Comparison of ENCODE assay signal across 8 cellular contexts in the genomic region with DNA sequence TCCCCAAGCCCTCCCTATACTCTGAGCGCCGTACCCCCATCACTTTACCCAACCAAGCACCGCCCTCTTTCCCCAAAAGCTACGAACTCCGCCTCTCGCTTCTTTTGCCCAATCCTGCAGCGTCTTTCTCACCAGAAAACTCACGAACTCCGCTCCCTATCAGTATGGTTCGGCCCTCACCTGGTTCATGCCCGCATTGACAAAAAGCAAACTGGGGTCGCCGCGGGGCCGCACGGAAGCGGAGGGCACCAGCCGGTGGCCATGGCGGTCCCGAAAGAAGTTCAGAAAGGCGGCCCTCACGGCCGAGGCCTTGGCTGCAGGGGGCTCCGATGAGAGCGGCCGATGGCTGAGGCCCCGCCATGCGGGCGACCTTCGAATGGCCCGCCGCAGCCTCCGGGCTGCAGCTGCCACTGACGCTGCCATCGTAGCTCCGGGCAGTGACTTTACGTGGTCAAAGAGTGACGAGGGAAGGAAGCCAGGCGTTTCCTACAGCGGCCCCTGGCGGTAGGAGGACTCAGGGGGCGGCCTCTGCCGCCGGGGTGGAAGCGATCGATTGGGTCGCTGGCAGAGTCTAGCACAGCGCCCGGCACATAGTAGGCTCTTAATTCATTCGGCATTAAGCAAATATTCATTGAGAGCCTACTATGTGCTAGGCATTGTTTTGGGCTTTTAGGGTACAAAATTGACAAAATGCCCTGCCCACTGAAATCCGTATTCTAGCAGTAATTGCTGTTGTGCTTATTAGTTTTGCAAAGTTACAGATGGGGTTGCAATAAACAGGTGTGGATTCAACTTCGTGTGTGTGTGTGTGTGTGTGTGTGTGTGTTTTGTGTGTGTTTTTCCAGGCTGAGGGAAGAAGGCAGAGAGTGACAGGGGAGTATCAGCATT. TPM values are rescaled to one million over a fixed set of nuclear protein-coding genes. Genes with fewer than 3 reads are reported as not detected.
A peak's percentile ranks its signal among the peaks of the same experiment; 100 is the strongest.
DNase-seq lines count a peak whose midpoint lies in the region; TF ChIP-seq lines count a peak whose summit lies in the region.

A gene (minus strand): TSS at position 447 of the 888 bp plus-strand sequence. CDS start 24 bp downstream, at position 423.

- peak within 1 kb of the TSS; percentile 91 for H4K8ac ChIP-seq in mesendoderm (ENCODE audit: low read depth, low read length)

- H3K4me2 ChIP-seq in mesendoderm (ENCODE audit: low read length), result peak within 1 kb of the TSS; percentile 54

- H2BK5ac ChIP-seq in mesendoderm (ENCODE audit: low read length), result no peak within 1 kb of the TSS

- H4K5ac ChIP-seq in mesendoderm (ENCODE audit: low read length), result no peak within 1 kb of the TSS

- peak within 1 kb of the TSS; percentile 81 for H3K4ac ChIP-seq in mesendoderm (ENCODE audit: low read depth, low read length)

- H3K4me1 ChIP-seq in endocrine pancreas (ENCODE audit: control insufficient read depth, insufficient read depth, low read length) (no peaks in the 10 kb centered on the region), mesendoderm (ENCODE audit: control insufficient read depth, low read depth, low read length) (no peaks in the 10 kb centered on the region)

- peak within 1 kb of the TSS; percentile 77 for H3K27ac ChIP-seq in mesendoderm (ENCODE audit: low read depth, low read length)

- peak; percentile 96 for TF ChIP-seq CTCF in GM20000 (IDR thresholded peaks at IDR 0.05; ENCODE audit: extremely low read depth, missing control alignments)

- peak within 1 kb of the TSS; percentile 54 for H2BK120ac ChIP-seq in mesendoderm (ENCODE audit: low read depth, low read length)

- peak within 1 kb of the TSS; percentile 55 for H3K23ac ChIP-seq in mesendoderm (ENCODE audit: low read length)

- H3K36me3 ChIP-seq in endocrine pancreas (ENCODE audit: control insufficient read depth, insufficient read depth, low read length), result no peaks in the 10 kb centered on the region
- H3K36me3 ChIP-seq in mesendoderm (ENCODE audit: control insufficient read depth, insufficient read depth, low read length), result peaks cover 5% of the 10 kb centered on the region

- peaks cover 8% of the 10 kb centered on the region for H3K79me1 ChIP-seq in mesendoderm (ENCODE audit: low read length)

- in situ Hi-C loops in Caki2 (cut with HindIII; ENCODE audit: low pct_unique_long_range_greater_than_20kb, low sequenced_read_pairs), result no loop called here

- H3K9ac ChIP-seq in endocrine pancreas (ENCODE audit: control insufficient read depth, insufficient read depth, low read length) (peak within 1 kb of the TSS; percentile 79), mesendoderm (ENCODE audit: low read length) (peak within 1 kb of the TSS; percentile 91)

- no peaks in the 10 kb centered on the region for H3K9me3 ChIP-seq in endocrine pancreas (ENCODE audit: control insufficient read depth, low read length)

- H3K79me2 ChIP-seq in mesendoderm (ENCODE audit: control insufficient read depth, insufficient read depth, low read length), result peaks cover 7% of the 10 kb centered on the region

- peak; percentile 72 for DNase-seq in Caki2 (ENCODE audit: low read depth)
- DNase-seq in GM20000 (ENCODE audit: low spot score), result peak; percentile 88
- DNase-seq in HS-5 (ENCODE audit: low read depth), result peak; percentile 53
- DNase-seq in NK-92 treated with Interleukin-12 subunit alpha and Interleukin-12 subunit beta, amount 100 ng/mL, for 24 hours (lab: John Stamatoyannopoulos, UW), result peak; percentile 79
- DNase-seq in activated CD8-positive, alpha-beta memory T cell treated with anti-CD3 and anti-CD28 coated beads for 4 hours (ENCODE audit: low read depth in 2 of 2), result peak; percentile 80 to 90
- peak; percentile 93 for DNase-seq in mesendoderm
- DNase-seq in stimulated activated CD8-positive, alpha-beta memory T cell treated with anti-CD3 and anti-CD28 coated beads, Interleukin-12 subunit alpha, Interleukin-12 subunit beta, amount 100 ng/mL, for 4 hours (ENCODE audit: low read depth), result peak; percentile 85

- peak within 1 kb of the TSS; percentile 83 for H3K4me3 ChIP-seq in endocrine pancreas (ENCODE audit: control insufficient read depth, insufficient read depth, low read length)
- H3K4me3 ChIP-seq in mesendoderm (ENCODE audit: low read length), result peak within 1 kb of the TSS; percentile 72

- H3K27me3 ChIP-seq in endocrine pancreas (ENCODE audit: control insufficient read depth, insufficient read depth, low read length), result no peaks in the 10 kb centered on the region
- no peaks in the 10 kb centered on the region for H3K27me3 ChIP-seq in mesendoderm (ENCODE audit: insufficient read depth, low read length, poor library complexity)

- no peak within 1 kb of the TSS for H2BK15ac ChIP-seq in mesendoderm (replicated peaks; ENCODE audit: low read depth)

- WGBS in mesendoderm (ENCODE audit: extremely low coverage, insufficient coverage, low lambda C conversion rate), result no CpG with 5 or more reads among the region's 52 CpGs

- no peak within 1 kb of the TSS for H2AK5ac ChIP-seq in mesendoderm (ENCODE audit: low read length)

- H3K18ac ChIP-seq in mesendoderm (ENCODE audit: low read length), result peak within 1 kb of the TSS; percentile 92

- peak within 1 kb of the TSS; percentile 94 for H3K56ac ChIP-seq in mesendoderm (ENCODE audit: low read length)

RNA-seq across cellular contexts. Expression of the gene that starts here (rescaled TPM):
- total RNA-seq in Caki2 (2014; rRNA removed; shearing (Covaris generic); ENCODE audit: low replicate concordance), result 20.0 and 23.9 TPM in 2 replicates
- 6.0 TPM for polyA plus RNA-seq in mesendoderm (2013, experiment 1 of 2)
- 6.1 TPM for polyA plus RNA-seq in mesendoderm (2013, experiment 2 of 2)

Comparison
In these comparisons a context has a peak if more than half of its experiments do, and no peak if none do; other contexts are left out.
1. Peak in every context shown above with its lines: DNase-seq, H3K4me3 ChIP-seq and H3K27ac ChIP-seq.